ENCODE assay signal across 1 cellular context in the genomic region with DNA sequence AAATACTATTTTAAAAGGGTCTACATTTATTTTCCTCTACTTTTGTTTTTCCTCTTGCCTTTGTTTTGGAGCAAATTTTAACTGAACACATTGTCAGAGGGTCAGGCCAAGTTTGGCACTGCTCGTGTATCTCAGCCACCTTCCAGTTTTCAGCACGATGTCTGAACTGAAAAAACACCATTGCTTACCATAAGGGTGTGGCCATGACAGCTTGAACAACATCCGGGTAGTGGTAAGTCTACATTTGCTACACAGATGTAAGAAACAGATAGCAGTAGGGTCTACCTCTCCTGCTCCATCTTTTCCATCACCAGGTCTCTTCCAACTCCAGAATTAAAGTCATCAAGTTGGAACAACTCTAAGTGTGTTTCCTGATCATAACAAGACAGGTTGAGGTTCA.
A peak's percentile ranks its signal among the peaks of the same experiment; 100 is the strongest.
TF ChIP-seq lines count a peak whose summit lies in the region.

No MANE protein-coding gene starts in this region.

TF ChIP-seq in K562, 482 proteins besides CTCF, POLR2A, EP300 and RAD21 (continued from another document):
- TF ChIP-seq, protein P1, sequence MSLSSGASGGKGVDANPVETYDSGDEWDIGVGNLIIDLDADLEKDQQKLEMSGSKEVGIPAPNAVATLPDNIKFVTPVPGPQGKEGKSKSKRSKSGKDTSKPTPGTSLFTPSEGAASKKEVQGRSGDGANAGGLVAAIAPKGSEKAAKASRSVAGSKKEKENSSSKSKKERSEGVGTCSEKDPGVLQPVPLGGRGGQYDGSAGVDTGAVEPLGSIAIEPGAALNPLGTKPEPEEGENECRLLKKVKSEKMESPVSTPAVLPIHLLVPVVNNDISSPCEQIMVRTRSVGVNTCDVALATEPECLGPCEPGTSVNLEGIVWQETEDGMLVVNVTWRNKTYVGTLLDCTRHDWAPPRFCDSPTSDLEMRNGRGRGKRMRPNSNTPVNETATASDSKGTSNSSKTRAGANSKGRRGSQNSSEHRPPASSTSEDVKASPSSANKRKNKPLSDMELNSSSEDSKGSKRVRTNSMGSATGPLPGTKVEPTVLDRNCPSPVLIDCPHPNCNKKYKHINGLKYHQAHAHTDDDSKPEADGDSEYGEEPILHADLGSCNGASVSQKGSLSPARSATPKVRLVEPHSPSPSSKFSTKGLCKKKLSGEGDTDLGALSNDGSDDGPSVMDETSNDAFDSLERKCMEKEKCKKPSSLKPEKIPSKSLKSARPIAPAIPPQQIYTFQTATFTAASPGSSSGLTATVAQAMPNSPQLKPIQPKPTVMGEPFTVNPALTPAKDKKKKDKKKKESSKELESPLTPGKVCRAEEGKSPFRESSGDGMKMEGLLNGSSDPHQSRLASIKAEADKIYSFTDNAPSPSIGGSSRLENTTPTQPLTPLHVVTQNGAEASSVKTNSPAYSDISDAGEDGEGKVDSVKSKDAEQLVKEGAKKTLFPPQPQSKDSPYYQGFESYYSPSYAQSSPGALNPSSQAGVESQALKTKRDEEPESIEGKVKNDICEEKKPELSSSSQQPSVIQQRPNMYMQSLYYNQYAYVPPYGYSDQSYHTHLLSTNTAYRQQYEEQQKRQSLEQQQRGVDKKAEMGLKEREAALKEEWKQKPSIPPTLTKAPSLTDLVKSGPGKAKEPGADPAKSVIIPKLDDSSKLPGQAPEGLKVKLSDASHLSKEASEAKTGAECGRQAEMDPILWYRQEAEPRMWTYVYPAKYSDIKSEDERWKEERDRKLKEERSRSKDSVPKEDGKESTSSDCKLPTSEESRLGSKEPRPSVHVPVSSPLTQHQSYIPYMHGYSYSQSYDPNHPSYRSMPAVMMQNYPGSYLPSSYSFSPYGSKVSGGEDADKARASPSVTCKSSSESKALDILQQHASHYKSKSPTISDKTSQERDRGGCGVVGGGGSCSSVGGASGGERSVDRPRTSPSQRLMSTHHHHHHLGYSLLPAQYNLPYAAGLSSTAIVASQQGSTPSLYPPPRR (CRISPR knock-in tag; IDR thresholded peaks at IDR 0.05; ENCODE audit: borderline replicate concordance) = no peak
- peak; percentile 36; the same call in 1 of the 2 replicates for TF ChIP-seq GABPA (tag; conservative IDR thresholded peaks at IDR 0.05; ENCODE audit: low read depth)
- no peak for TF ChIP-seq NR2F6 (CRISPR knock-in tag; IDR thresholded peaks at IDR 0.05)
- TF ChIP-seq CHD1 (IDR thresholded peaks at IDR 0.05; ENCODE audit: low read length) = no peak
